ENCODE assay signal across 8 cellular contexts in the genomic region with DNA sequence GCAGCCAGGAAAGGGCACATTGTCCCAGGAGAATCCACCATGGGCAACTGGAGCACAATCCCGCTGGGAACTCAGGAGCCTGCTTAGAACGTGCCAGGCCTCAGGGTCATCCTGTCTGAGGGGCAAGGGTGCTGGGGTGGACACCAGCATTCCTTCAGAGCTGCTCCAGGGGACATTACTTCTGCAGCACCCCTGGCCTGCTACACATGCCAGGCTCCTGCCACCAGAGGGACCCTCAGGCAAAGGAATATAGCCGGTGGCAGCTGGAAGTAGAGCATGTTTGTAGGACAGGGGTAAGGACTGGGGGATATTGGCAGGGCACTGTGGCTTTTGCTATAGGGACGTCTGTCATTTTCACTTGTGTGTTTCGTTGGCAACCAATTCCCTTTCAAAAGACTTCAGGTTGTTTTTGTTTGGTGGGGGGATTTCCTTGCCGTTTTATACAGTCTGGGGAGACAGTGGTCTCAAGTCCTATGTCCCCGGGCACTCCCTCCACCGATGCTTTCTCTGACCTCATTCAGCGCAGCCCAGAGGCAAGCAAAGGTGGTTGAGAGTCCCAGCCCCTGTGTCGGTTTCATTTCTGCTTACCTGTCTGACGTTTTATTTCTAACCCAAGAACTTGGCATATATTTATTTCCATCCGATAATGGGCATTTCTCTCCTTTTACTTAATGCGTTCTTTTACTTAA.
DNase-seq lines count a peak whose midpoint lies in the region; ATAC-seq, FAIRE-seq and TF ChIP-seq lines count a peak whose summit lies in the region.

No MANE protein-coding gene starts in this region.

- SMC1A ChIA-PET in GM12878 (lab: Charles Lee; ENCODE audit: uncharacterized antibody, unreplicated experiment): interaction anchor here (1.2 to 4.5 kb wide), 8 partner anchors 8 to 305 kb away, joined by 3 to 34 read pairs (median 6); no protein-coding TSS in a partner anchor

- TF ChIP-seq POLR2A in GM12878 (IDR thresholded peaks at IDR 0.05; ENCODE audit: low read depth, low read length) (no peak), right lobe of liver (IDR thresholded peaks at IDR 0.05) (no peak)

- RAD21 ChIA-PET in GM12878 (lab: Charles Lee; ENCODE audit: unreplicated experiment): interaction anchor here (0.7 to 3.0 kb wide), 6 partner anchors 18 to 306 kb away, joined by 3 to 11 read pairs (median 6); no protein-coding TSS in a partner anchor

- no peaks in the 10 kb centered on the region for H3K4me1 ChIP-seq in A673 (ENCODE audit: insufficient read depth, low read length, poor library complexity, severe bottlenecking)
- H3K4me1 ChIP-seq in SJCRH30: no peaks in the 10 kb centered on the region
- no peaks in the 10 kb centered on the region for H3K4me1 ChIP-seq in GM12878 (ENCODE audit: control insufficient read depth, insufficient read depth, low read length)
- no peaks in the 10 kb centered on the region for H3K4me1 ChIP-seq in right lobe of liver

- no peaks in the 10 kb centered on the region for H4K20me1 ChIP-seq in GM12878 (ENCODE audit: control insufficient read depth, insufficient read depth)

- 71% methylated on average over 13 of the region's 13 CpGs for WGBS in GM12878 (ENCODE audit: insufficient coverage, insufficient replicate concordance, low lambda C conversion rate, missing lambda C conversion rate)
- WGBS in right lobe of liver (ENCODE audit: insufficient coverage, low coverage, low lambda C conversion rate, missing lambda C conversion rate): 62% methylated on average over 12 of the region's 13 CpGs

- TF ChIP-seq EP300 in GM12878 (IDR thresholded peaks at IDR 0.05; ENCODE audit: borderline replicate concordance in 1 of 2, control insufficient read depth in 1 of 2, low read depth in 2 of 2, low read length in 2 of 2): no peak

- H2AFZ ChIP-seq in GM12878 (ENCODE audit: control insufficient read depth, low read depth, low read length): no peak overlapping the region

- POLR2A ChIA-PET in A673 (lab: Charles Lee; ENCODE audit: low non-redundant PET): no interaction called here
- POLR2A ChIA-PET in GM12878 (lab: Charles Lee): no interaction called here

- H3K4me3 ChIP-seq in A673 (ENCODE audit: low read depth, low read length, poor library complexity, severe bottlenecking) (no peak overlapping the region), SJCRH30 (no peak overlapping the region), GM12878 (no peak overlapping the region), right lobe of liver (no peak overlapping the region)

- H3K27ac ChIP-seq in A673 (ENCODE audit: low read depth, low read length, poor library complexity, severe bottlenecking): no peak overlapping the region
- no peak overlapping the region for H3K27ac ChIP-seq in SJCRH30
- no peak overlapping the region for H3K27ac ChIP-seq in GM12878 (ENCODE audit: control insufficient read depth, insufficient read depth)
- H3K27ac ChIP-seq in right lobe of liver: no peak overlapping the region

- peak; percentile 72 for TF ChIP-seq RAD21 in GM12878 (IDR thresholded peaks at IDR 0.05; ENCODE audit: insufficient read depth, low read depth, low read length)

- peaks cover 67% of the 10 kb centered on the region for H3K36me3 ChIP-seq in A673 (ENCODE audit: insufficient read depth, low read length, poor library complexity, severe bottlenecking)
- no peaks in the 10 kb centered on the region for H3K36me3 ChIP-seq in SJCRH30
- peaks cover 0 to 3% of the 10 kb centered on the region in 2 experiments; a peak in 2 of 4 replicates for H3K36me3 ChIP-seq in GM12878 (ENCODE audit: control insufficient read depth in 2 of 2, insufficient read depth in 2 of 2, low read length in 1 of 2)
- no peaks in the 10 kb centered on the region for H3K36me3 ChIP-seq in right lobe of liver

- H3K79me2 ChIP-seq in GM12878 (ENCODE audit: control insufficient read depth, insufficient read depth, low read length): no peaks in the 10 kb centered on the region

- H3K27me3 ChIP-seq in A673 (replicated peaks; ENCODE audit: insufficient read depth, low read depth, low read length, poor library complexity) (no peaks in the 10 kb centered on the region), SJCRH30 (no peaks in the 10 kb centered on the region), GM12878 (replicated peaks in 1 of 2; ENCODE audit: control insufficient read depth in 2 of 2, insufficient read depth in 2 of 2, low read length in 1 of 2) (no peaks in the 10 kb centered on the region), right lobe of liver (no peaks in the 10 kb centered on the region)

- in situ Hi-C loops in GM12878 (cut with MboI): no loop called here

- ATAC-seq in GM12878: peak; percentile 93
- ATAC-seq in right lobe of liver: peak; percentile 42 to 54 (median 46)

- intact Hi-C loops in A673 (cut with micrococcal nuclease; ENCODE audit: unreplicated experiment) (no loop called here), GM12878 (cut with micrococcal nuclease; ENCODE audit: unreplicated experiment) (loop anchor here (1.0 kb wide), 1 partner anchor 24 kb away; no protein-coding TSS in a partner anchor), right lobe of liver (cut with DNase I) (no loop called here)

- H3K9ac ChIP-seq in GM12878 (ENCODE audit: control insufficient read depth, insufficient read depth, low read length): no peak overlapping the region

- H3K4me2 ChIP-seq in GM12878 (ENCODE audit: control insufficient read depth, insufficient read depth): no peak overlapping the region

- BruUV-seq in A673 (replicated peaks; lab: Mats Ljungman, UMichigan) (no TSS peak), GM12878 (replicated peaks; lab: Mats Ljungman, UMichigan) (no TSS peak)

- DNase-seq in A673 (ENCODE audit: low spot score): peak; percentile 32
- DNase-seq in GM20000 (ENCODE audit: low spot score): no peak
- peak; percentile 57 to 71 for DNase-seq in SJCRH30
- DNase-seq in GM12878 (ENCODE audit: low read depth, low spot score): no peak
- DNase-seq in right lobe of liver: peak in 2 of 3 donors; percentile 45 to 53
- peak; percentile 63 for DNase-seq in superior temporal gyrus (ENCODE audit: extremely low spot score)
- DNase-seq in NCI-H1048 (lab: John Stamatoyannopoulos, UW): no peak
- no peak for DNase-seq in AG20443 (ENCODE audit: low spot score)

- CTCF ChIA-PET in A673 (lab: Charles Lee): no interaction called here
- CTCF ChIA-PET in GM12878 (lab: Yijun Ruan, JAX): interaction anchor here (0.6 to 1.8 kb wide), 10 partner anchors 16 to 607 kb away, joined by 3 to 7 read pairs (median 4); no protein-coding TSS in a partner anchor

- no peak for FAIRE-seq in GM12878 (lab: Jason Lieb, UNC)

- H3K9me3 ChIP-seq in A673 (ENCODE audit: low read depth, low read length, poor library complexity, severe bottlenecking) (peaks cover 20% of the 10 kb centered on the region), SJCRH30 (replicated peaks) (no peaks in the 10 kb centered on the region; the same call in 1 of the 2 replicates), GM12878 (replicated peaks; ENCODE audit: control insufficient read depth, insufficient read depth, low read length) (no peaks in the 10 kb centered on the region; the same call in 2 of the 3 replicates), right lobe of liver (no peaks in the 10 kb centered on the region)

- TF ChIP-seq CTCF in A673 (conservative IDR thresholded peaks at IDR 0.05; ENCODE audit: low read depth, low read length): peak; percentile 46
- peak; percentile 20 for TF ChIP-seq CTCF in GM20000 (IDR thresholded peaks at IDR 0.05; ENCODE audit: extremely low read depth, missing control alignments)
- TF ChIP-seq CTCF in GM12878 (IDR thresholded peaks at IDR 0.05 in 2 of 3, conservative IDR thresholded peaks at IDR 0.05 in 1 of 3; ENCODE audit: control insufficient read depth in 2 of 3, extremely low read depth in 1 of 3, insufficient read depth in 1 of 3, low read depth in 3 of 3, low read length in 3 of 3): peak; percentile 38 to 53 (median 47); a peak in 4 of 6 replicates
- TF ChIP-seq CTCF in right lobe of liver (IDR thresholded peaks at IDR 0.05): peak; percentile 7 to 36 (median 24)

TF ChIP-seq in GM12878, 131 proteins besides CTCF, POLR2A, EP300 and RAD21 (continues in another document):
- TF ChIP-seq CHD4 (IDR thresholded peaks at IDR 0.05): no peak
- TF ChIP-seq MXI1 (IDR thresholded peaks at IDR 0.05; ENCODE audit: low read depth, low read length): no peak
- no peak for TF ChIP-seq E2F8 (IDR thresholded peaks at IDR 0.05; ENCODE audit: low read depth, partially characterized antibody)
- no peak for TF ChIP-seq YY1 (IDR thresholded peaks at IDR 0.05; ENCODE audit: low read depth, low read length)
- no peak for TF ChIP-seq ATF7 (IDR thresholded peaks at IDR 0.05; ENCODE audit: low read depth)

Comparison
In these comparisons a context has a peak if more than half of its experiments do, and no peak if none do; other contexts are left out.
1. DNase-seq: peak in A673 (single experiment), SJCRH30 (2 of 2), right lobe of liver (2 of 3) and superior temporal gyrus (single experiment); none in GM20000 (single experiment), GM12878 (single experiment), NCI-H1048 (single experiment) and AG20443 (single experiment).
2. Peak in every context shown above with its lines, with median percentiles within 50 percentile points of each other: CTCF ChIP-seq.